ENCODE assay signal across 17 cellular contexts in genomic region chr17:40457369-40457768, GRCh38. TPM values are rescaled to one million over a fixed set of nuclear protein-coding genes. Genes with fewer than 3 reads are reported as not detected.
DNase-seq lines count a peak whose midpoint lies in the region; ATAC-seq and TF ChIP-seq lines count a peak whose summit lies in the region.
"Had no signal": no experiment of that assay in that cellular context is flagged by ENCODE, and none has a peak within 500 bp of the region (broad histone marks: within the 10 kb centered on the region; RNA-seq: fewer than 3 reads in every experiment).

No MANE protein-coding gene starts in this region.

- TF ChIP-seq CTCF in sigmoid colon (IDR thresholded peaks at IDR 0.05) = no peak

- POLR2A ChIA-PET in CD8-positive, alpha-beta memory T cell (lab: Charles Lee) = no interaction called here

- intact Hi-C loops in sigmoid colon (cut with DNase I) = no loop called here

- H3K4me1 Mint-ChIP-seq in CD8-positive, alpha-beta memory T cell = peaks cover 0 to 2% (median 0%) of the 10 kb centered on the region in 3 donors
- H3K4me1 Mint-ChIP-seq: naive B cell had no signal

- peaks cover 11% of the 10 kb centered on the region for H3K79me2 ChIP-seq in ACC112 (ENCODE audit: control insufficient read depth, insufficient read depth, low read length, unreplicated experiment)

- H3K27ac ChIP-seq in ACC112 (ENCODE audit: low read depth, low read length) (peak overlapping the region; percentile 66), SJSA1 (peak overlapping the region; percentile 62), sigmoid colon (peak overlapping the region; percentile 77 to 96 (median 88))
- no peak overlapping the region for H3K27ac ChIP-seq in CD8-positive, alpha-beta memory T cell (ENCODE audit: low read depth, low read length)

- no peaks in the 10 kb centered on the region for H3K9me3 ChIP-seq in SJSA1 (replicated peaks)
- H3K9me3 ChIP-seq in sigmoid colon = no peaks in the 10 kb centered on the region
- H3K9me3 ChIP-seq in CD8-positive, alpha-beta memory T cell (ENCODE audit: low read length) = no peaks in the 10 kb centered on the region
- H3K9me3 ChIP-seq: Caco-2 had no signal

- TF ChIP-seq EP300 in sigmoid colon (IDR thresholded peaks at IDR 0.05) = no peak

- peak overlapping the region in 1 of 8 donors; percentile 25 for H3K27ac Mint-ChIP-seq in CD8-positive, alpha-beta memory T cell
- H3K27ac Mint-ChIP-seq: activated naive CD8-positive, alpha-beta T cell treated with anti-CD3 and anti-CD28 coated beads, Interleukin-2, amount 50 U/mL, for 24 hours; T-helper 17 cell had no signal

- no peaks in the 10 kb centered on the region for H3K9me3 Mint-ChIP-seq in CD8-positive, alpha-beta memory T cell
- H3K9me3 Mint-ChIP-seq: activated naive CD8-positive, alpha-beta T cell treated with anti-CD3 and anti-CD28 coated beads, Interleukin-2, amount 50 U/mL, for 24 hours had no signal

- no peaks in the 10 kb centered on the region for H3K27me3 ChIP-seq in ACC112 (ENCODE audit: insufficient read depth, low read length)
- no peaks in the 10 kb centered on the region for H3K27me3 ChIP-seq in SJSA1 (replicated peaks)
- no peaks in the 10 kb centered on the region for H3K27me3 ChIP-seq in sigmoid colon
- no peaks in the 10 kb centered on the region for H3K27me3 ChIP-seq in CD8-positive, alpha-beta memory T cell (ENCODE audit: insufficient read depth, low read length, poor library complexity, severe bottlenecking)

- no peak for ATAC-seq in HG03135 (IDR thresholded peaks at IDR 0.05; ENCODE audit: unreplicated experiment)
- ATAC-seq: activated naive CD8-positive, alpha-beta T cell treated with anti-CD3 and anti-CD28 coated beads, Interleukin-2, amount 50 U/mL, for 24 hours; T-helper 17 cell had no signal

- CTCF ChIA-PET in CD8-positive, alpha-beta memory T cell (lab: Charles Lee) = interaction anchor here (1.0 kb wide), 1 partner anchor 19 kb away, joined by 5 read pairs; no protein-coding TSS in a partner anchor

- no peak overlapping the region for H3K4me3 Mint-ChIP-seq in CD8-positive, alpha-beta memory T cell
- H3K4me3 Mint-ChIP-seq: activated naive CD8-positive, alpha-beta T cell treated with anti-CD3 and anti-CD28 coated beads, Interleukin-2, amount 50 U/mL, for 24 hours; naive B cell; T-helper 17 cell had no signal

- H3K27me3 Mint-ChIP-seq in CD8-positive, alpha-beta memory T cell = peaks cover 0 to 4% of the 10 kb centered on the region in 2 donors
- H3K27me3 Mint-ChIP-seq: activated naive CD8-positive, alpha-beta T cell treated with anti-CD3 and anti-CD28 coated beads, Interleukin-2, amount 50 U/mL, for 24 hours; naive B cell; T-helper 17 cell had no signal

- peaks cover 42% of the 10 kb centered on the region for H3K36me3 ChIP-seq in ACC112 (ENCODE audit: insufficient read depth, low read length)
- peaks cover 34% of the 10 kb centered on the region for H3K36me3 ChIP-seq in SJSA1
- peaks cover 20 to 58% (median 36%) of the 10 kb centered on the region in 4 donors for H3K36me3 ChIP-seq in sigmoid colon
- no peaks in the 10 kb centered on the region for H3K36me3 ChIP-seq in CD8-positive, alpha-beta memory T cell (ENCODE audit: insufficient read depth, low read length)

- DNase-seq in SJSA1 (ENCODE audit: low read depth in 1 of 2, low spot score in 2 of 2) (no peak), fibroblast of gingiva (ENCODE audit: low read depth) (peak; percentile 34), sigmoid colon (peak; percentile 57), HUDEP-2 (lab: John Stamatoyannopoulos, UW; ENCODE audit: unreplicated experiment in 76 of 76) (no peak), islet precursor cell (no peak)
- no peak for DNase-seq in CD8-positive, alpha-beta memory T cell
- DNase-seq: activated CD8-positive, alpha-beta memory T cell treated with anti-CD3 and anti-CD28 coated beads for 24 hours; activated naive CD8-positive, alpha-beta T cell treated with anti-CD3 and anti-CD28 coated beads, Interleukin-2, amount 50 U/mL, for 24 hours; AML-193; Caco-2; MM.1S; naive B cell; NCI-H1694 treated with DMSO at 0.1 percent for 48 hours; stimulated activated naive CD4-positive, alpha-beta T cell; T-helper 17 cell had no signal

- WGBS in sigmoid colon, 2 donors = 91 to 93% methylated on average over 3 of the region's 3 CpGs

- TF ChIP-seq POLR2A in sigmoid colon (IDR thresholded peaks at IDR 0.05) = no peak

- H3K4me1 ChIP-seq in ACC112 (ENCODE audit: control insufficient read depth, insufficient read depth, low read length, unreplicated experiment) (peaks cover 72% of the 10 kb centered on the region), SJSA1 (replicated peaks) (peaks cover 45% of the 10 kb centered on the region), sigmoid colon (peaks cover 0 to 99% (median 90%) of the 10 kb centered on the region in 4 donors)
- no peaks in the 10 kb centered on the region for H3K4me1 ChIP-seq in CD8-positive, alpha-beta memory T cell (ENCODE audit: insufficient read depth, low read length)
- H3K4me1 ChIP-seq: Caco-2 had no signal

- H2AFZ ChIP-seq in ACC112 (ENCODE audit: low read length, unreplicated experiment) = no peak overlapping the region

- H3K36me3 Mint-ChIP-seq in CD8-positive, alpha-beta memory T cell = peaks cover 0 to 12% (median 5%) of the 10 kb centered on the region in 3 donors

- H3K4me3 ChIP-seq in ACC112 (ENCODE audit: low read depth, low read length) (no peak overlapping the region), SJSA1 (no peak overlapping the region), sigmoid colon (no peak overlapping the region)
- H3K4me3 ChIP-seq in CD8-positive, alpha-beta memory T cell (ENCODE audit: low read length) = no peak overlapping the region

RNA-seq across cellular contexts. Expression of gene IGFBP4, which starts 14.1 kb away (rescaled TPM):
- total RNA-seq in SJSA1 (2014; rRNA removed; shearing (Covaris generic)) = 19.2 and 22.5 TPM in 2 replicates
- total RNA-seq in sigmoid colon = 100 to 1,000 TPM; 198 to 440 (median 325) TPM
- 100 to 1,000 TPM in 2 of 3 donors, 10 to 100 TPM in 1; 30.3 to 242 (median 108) TPM for polyA plus RNA-seq in sigmoid colon
- total RNA-seq in CD8-positive, alpha-beta memory T cell = 1 to 10 TPM; 3.0 to 3.2 TPM
- 21.4 TPM for polyA plus RNA-seq in CD8-positive, alpha-beta memory T cell

RNA-seq across cellular contexts. Expression of gene TOP2A, which starts 39.7 kb away (rescaled TPM):
- total RNA-seq in SJSA1 (2014; rRNA removed; shearing (Covaris generic)) = 264 and 389 TPM in 2 replicates
- 1 to 10 TPM in 3 of 4 donors, under 1 TPM in 1; 0.33 to 2.3 (median 1.8) TPM for total RNA-seq in sigmoid colon
- 10 to 100 TPM in 2 of 3 donors, 1 to 10 TPM in 1; 1.8 to 28.7 (median 11.3) TPM for polyA plus RNA-seq in sigmoid colon
- total RNA-seq in CD8-positive, alpha-beta memory T cell = 100 to 1,000 TPM; 138 to 143 TPM
- polyA plus RNA-seq in CD8-positive, alpha-beta memory T cell = 0.86 TPM

RNA-seq across cellular contexts. Expression of gene TNS4, which starts 44.1 kb away (rescaled TPM):
- not detected in 2 replicates for total RNA-seq in SJSA1 (2014; rRNA removed; shearing (Covaris generic))
- total RNA-seq in sigmoid colon = not detected
- 1 to 10 TPM; 1.2 to 6.9 (median 1.8) TPM for polyA plus RNA-seq in sigmoid colon
- total RNA-seq in CD8-positive, alpha-beta memory T cell = 1 to 10 TPM; 3.1 TPM
- 0.41 TPM for polyA plus RNA-seq in CD8-positive, alpha-beta memory T cell
- total RNA-seq: Caco-2 had no signal

Comparison
In these comparisons a context has a peak if more than half of its experiments do, and no peak if none do; other contexts are left out.
1. DNase-seq: peak in fibroblast of gingiva (single experiment) and sigmoid colon (single experiment); none in SJSA1 (0 of 2), CD8-positive, alpha-beta memory T cell (0 of 5), HUDEP-2 (0 of 76) and islet precursor cell (single experiment).
2. RNA of gene TOP2A, which starts 39.7 kb away (total RNA-seq): 264 to 389 TPM in SJSA1 and 138 to 143 TPM in CD8-positive, alpha-beta memory T cell; 0.33 to 2.3 TPM in sigmoid colon; every median in the first group is over 10 times any median in the second.